ENCODE assay signal across 17 cellular contexts in the genomic region with DNA sequence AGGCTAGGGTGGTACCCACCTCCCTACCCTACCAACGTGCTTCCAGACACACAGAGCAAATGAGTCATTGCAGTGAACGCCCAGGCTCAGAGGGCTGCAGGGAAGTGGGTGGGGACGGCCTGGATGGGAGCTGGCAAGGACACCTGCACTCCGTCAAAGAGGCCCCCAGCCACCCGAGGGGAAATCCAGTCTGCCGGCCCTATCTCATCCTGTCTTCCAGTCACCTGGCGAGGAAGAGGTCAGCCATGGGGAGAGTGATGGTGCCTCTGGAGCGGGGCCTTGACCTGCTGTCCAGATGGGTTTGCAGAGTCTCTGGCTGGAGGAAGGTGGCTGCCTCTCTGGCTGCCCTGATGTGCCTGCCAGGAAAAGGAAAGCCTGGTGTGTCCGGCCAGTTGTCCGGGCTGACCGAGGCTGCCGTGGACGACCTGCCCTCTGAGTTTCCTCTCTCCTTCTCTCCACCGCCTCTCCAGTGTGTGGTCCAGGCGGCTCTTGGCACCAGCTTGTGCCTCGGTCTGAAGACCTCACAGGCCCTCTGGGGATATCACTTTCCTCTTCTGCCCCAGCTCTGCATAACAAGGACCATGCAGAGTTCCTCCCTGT.
DNase-seq lines count a peak whose midpoint lies in the region; ATAC-seq, FAIRE-seq and TF ChIP-seq lines count a peak whose summit lies in the region.
"Had no signal": no experiment of that assay in that cellular context is flagged by ENCODE, and none has a peak within 500 bp of the region (broad histone marks: within the 10 kb centered on the region; RNA-seq: fewer than 3 reads in every experiment).

No MANE protein-coding gene starts in this region.

- H2BK12ac ChIP-seq in H9 (ENCODE audit: insufficient read length, low read depth, low read length), result no peak overlapping the region

- H3K4me3 Mint-ChIP-seq in H9, result no peak overlapping the region
- H3K4me3 Mint-ChIP-seq: CD8-positive, alpha-beta memory T cell; T-helper 2 cell treated with Interferon-gamma antibody and Interleukin-4, amounts not matched to agents 5 μg/mL and 100 μg/mL, for 36 hours had no signal

- H2AK5ac ChIP-seq in H9 (ENCODE audit: insufficient read length, low read length), result no peak overlapping the region

- peak; percentile 53 for DNase-seq in H54 (ENCODE audit: insufficient read length, low spot score)
- DNase-seq in SHP77 treated with DMSO at 0.1 percent for 48 hours (lab: John Stamatoyannopoulos, UW), result peak; percentile 72
- peak; percentile 61 for DNase-seq in left cardiac atrium
- DNase-seq in sciatic nerve (ENCODE audit: low spot score), result no peak
- DNase-seq in H9, result no peak
- no peak for DNase-seq in amygdala (lab: John Stamatoyannopoulos, UW)
- DNase-seq: anterior cingulate cortex; CD8-positive, alpha-beta memory T cell; MM.1S had no signal

- no peak overlapping the region; a peak in 2 of 7 replicates for H3K27ac Mint-ChIP-seq in H9
- H3K27ac Mint-ChIP-seq: CD8-positive, alpha-beta memory T cell; T-helper 2 cell treated with Interferon-gamma antibody and Interleukin-4, amounts not matched to agents 5 μg/mL and 100 μg/mL, for 36 hours had no signal

- no peak overlapping the region for H2BK5ac ChIP-seq in H9 (ENCODE audit: insufficient read length, low read length)

- intact Hi-C loops in left cardiac atrium (cut with DNase I), result no loop called here
- intact Hi-C loops in sciatic nerve (cut with DNase I), result no loop called here

- H4K8ac ChIP-seq in H9 (replicated peaks; ENCODE audit: insufficient read length, low read depth, low read length), result no peak overlapping the region

- H3K36me3 Mint-ChIP-seq in H9 (ENCODE audit: insufficient read depth in 1 of 3, low read depth in 3 of 3), result peaks cover 0 to 2% (median 0%) of the 10 kb centered on the region in 3 experiments; a peak in 1 of 7 replicates
- H3K36me3 Mint-ChIP-seq: CD8-positive, alpha-beta memory T cell had no signal

- H3K18ac ChIP-seq in H9 (ENCODE audit: insufficient read length, low read depth, low read length), result no peak overlapping the region

- H3K27me3 ChIP-seq in H9 (ENCODE audit: insufficient read depth, low read length), result no peaks in the 10 kb centered on the region
- H3K27me3 ChIP-seq: tibial artery had no signal

- H4K91ac ChIP-seq in H9 (ENCODE audit: insufficient read length, low read depth, low read length), result no peak overlapping the region

- no peak overlapping the region for H3T11ph ChIP-seq in H9 (ENCODE audit: low read length)

- H2BK120ac ChIP-seq in H9 (ENCODE audit: low read depth, low read length, poor library complexity, severe bottlenecking), result no peak overlapping the region

- no peak overlapping the region for H3K4ac ChIP-seq in H9 (ENCODE audit: low read depth, low read length)

- FAIRE-seq in H54 (lab: Jason Lieb, UNC), result peak; percentile 92
- FAIRE-seq: GM19239 had no signal

- no peaks in the 10 kb centered on the region for H3K4me1 ChIP-seq in H9 (ENCODE audit: insufficient read depth, low read length)
- H3K4me1 ChIP-seq: parathyroid adenoma had no signal

- no peaks in the 10 kb centered on the region for H4K20me1 ChIP-seq in H9 (ENCODE audit: control insufficient read depth, insufficient read depth, insufficient read length)

- no peak overlapping the region for H3K4me2 ChIP-seq in H9 (ENCODE audit: insufficient read depth, insufficient read length, low read length)

- no peak overlapping the region for H3K14ac ChIP-seq in H9 (ENCODE audit: insufficient read depth, low read length)

- H2AFZ ChIP-seq in H9 (ENCODE audit: low read length), result no peak overlapping the region
- H2AFZ ChIP-seq: parathyroid adenoma had no signal

- H3K23me2 ChIP-seq in H9 (ENCODE audit: insufficient read length, low read depth, low read length, poor library complexity, severe bottlenecking), result no peaks in the 10 kb centered on the region

- no peaks in the 10 kb centered on the region for H3K79me2 ChIP-seq in H9 (ENCODE audit: insufficient read depth, low read length)
- H3K79me2 ChIP-seq: parathyroid adenoma had no signal

- H2BK20ac ChIP-seq in H9 (ENCODE audit: low read depth, low read length, poor library complexity, severe bottlenecking), result no peak overlapping the region

- H3K9me3 Mint-ChIP-seq in H9, result peaks cover 0 to 1% of the 10 kb centered on the region in 2 experiments; a peak in 2 of 5 replicates
- H3K9me3 Mint-ChIP-seq: CD8-positive, alpha-beta memory T cell; T-helper 2 cell treated with Interferon-gamma antibody and Interleukin-4, amounts not matched to agents 5 μg/mL and 100 μg/mL, for 36 hours had no signal

- TF ChIP-seq POLR2A in H54 (IDR thresholded peaks at IDR 0.05; ENCODE audit: low read depth, low read length), result no peak

- peaks cover 10% of the 10 kb centered on the region for H3K27me3 Mint-ChIP-seq in H9 (ENCODE audit: low read depth)

- no peak overlapping the region for H3K23ac ChIP-seq in H9 (ENCODE audit: insufficient read length, low read depth, low read length)

- H3K79me1 ChIP-seq in H9 (ENCODE audit: insufficient read depth, low read depth, low read length, poor library complexity, severe bottlenecking), result no peaks in the 10 kb centered on the region

- H4K5ac ChIP-seq in H9 (ENCODE audit: insufficient read length, low read depth, low read length), result no peak overlapping the region

- no peak overlapping the region for H2BK15ac ChIP-seq in H9 (ENCODE audit: low read depth, low read length)

- WGBS in H9 (ENCODE audit: extremely low coverage, insufficient read length, low lambda C conversion rate), result no CpG with 5 or more reads among the region's 16 CpGs

- peak in 1 of 2 donors; percentile 15 for ATAC-seq in left cardiac atrium
- peak; percentile 79 for ATAC-seq in sciatic nerve
- no peak for ATAC-seq in HG02763 (IDR thresholded peaks at IDR 0.05; ENCODE audit: unreplicated experiment)
- no peak for ATAC-seq in SK-N-SH treated with all-trans-retinoic acid at 6 μM for 48 hours

- H3K9me3 ChIP-seq in H9 (ENCODE audit: control insufficient read depth, low read depth, low read length), result no peaks in the 10 kb centered on the region
- H3K9me3 ChIP-seq: tibial artery had no signal

- no peak for TF ChIP-seq CTCF in H9 (conservative IDR thresholded peaks at IDR 0.05)

- no peak overlapping the region for H3K9ac ChIP-seq in H9 (ENCODE audit: extremely low read depth, insufficient read length, low read length)
- H3K9ac ChIP-seq: parathyroid adenoma had no signal

- peaks cover 8 to 14% of the 10 kb centered on the region in 2 experiments for H3K4me1 Mint-ChIP-seq in H9

- no peak overlapping the region for H3K56ac ChIP-seq in H9 (ENCODE audit: insufficient read length, low read depth, low read length)

- H3K27ac ChIP-seq in H9 (ENCODE audit: insufficient read length, low read depth, low read length), result no peak overlapping the region
- H3K27ac ChIP-seq: epithelial cell of prostate, HL-60, parathyroid adenoma, tibial artery had no signal

TF ChIP-seq in SK-N-SH treated with all-trans-retinoic acid at 6 μM for 48 hours, 23 proteins besides CTCF, POLR2A, EP300 and RAD21:
- no peak for TF ChIP-seq TCF4 (CRISPR knock-in tag; IDR thresholded peaks at IDR 0.05; ENCODE audit: borderline replicate concordance)

Comparison
In these comparisons a context has a peak if more than half of its experiments do, and no peak if none do; other contexts are left out.
1. DNase-seq: peak in H54 (single experiment), SHP77 treated with DMSO at 0.1 percent for 48 hours (single experiment) and left cardiac atrium (single experiment); none in sciatic nerve (single experiment), H9 (single experiment) and amygdala (0 of 56).